In genomic region chr17:67032382-67032781, GRCh38 we compare ENCODE assay signal across 42 cellular contexts. TPM values are rescaled to one million over a fixed set of nuclear protein-coding genes. Genes with fewer than 3 reads are reported as not detected.
"Had no signal": no experiment of that assay in that cellular context is flagged by ENCODE, and none has a peak within 500 bp of the region (broad histone marks: within the 10 kb centered on the region; RNA-seq: fewer than 3 reads in every experiment).

No MANE protein-coding gene starts in this region.

- ATAC-seq: activated CD4-positive, alpha-beta T cell treated with anti-CD3 and anti-CD28 coated beads for 36 hours; activated CD4-positive, CD25-positive, alpha-beta regulatory T cell treated with anti-CD3 and anti-CD28 coated beads, Interleukin-2, amount 50 U/mL, for 24 hours; activated CD8-positive, alpha-beta memory T cell treated with anti-CD3 and anti-CD28 coated beads, Interleukin-2, amount 10 ng/mL, durations not matched to agents 7 days and 5 days; activated CD8-positive, alpha-beta T cell treated with anti-CD3 and anti-CD28 coated beads, Interleukin-2, amount 10 ng/mL, durations not matched to agents 7 days and 5 days; activated naive CD8-positive, alpha-beta T cell treated with anti-CD3 and anti-CD28 coated beads, Interleukin-2, amount 50 U/mL, for 24 hours; WTC11 had no signal

- H3K9me3 ChIP-seq: ascending aorta had no signal

- H3K4me1 ChIP-seq: ascending aorta had no signal

- H3K27me3 Mint-ChIP-seq: activated CD8-positive, alpha-beta memory T cell treated with anti-CD3 and anti-CD28 coated beads, Interleukin-2, amount 10 ng/mL, durations not matched to agents 7 days and 5 days; activated naive CD4-positive, alpha-beta T cell treated with anti-CD3 and anti-CD28 coated beads, Interleukin-2, amount 50 U/mL, for 24 hours; activated naive CD8-positive, alpha-beta T cell treated with anti-CD3 and anti-CD28 coated beads, Interleukin-2, amount 10 ng/mL, durations not matched to agents 7 days and 5 days; activated naive CD8-positive, alpha-beta T cell treated with anti-CD3 and anti-CD28 coated beads, Interleukin-2, amount 50 U/mL, for 24 hours; brain had no signal

- H3K27ac Mint-ChIP-seq: activated CD4-positive, alpha-beta memory T cell treated with anti-CD3 and anti-CD28 coated beads, Interleukin-2, amount 10 ng/mL, durations not matched to agents 7 days and 5 days; activated CD4-positive, alpha-beta T cell treated with anti-CD3 and anti-CD28 coated beads for 36 hours; activated CD4-positive, alpha-beta T cell treated with anti-CD3 and anti-CD28 coated beads, Interleukin-2, amount 10 ng/mL, durations not matched to agents 7 days and 5 days; activated CD8-positive, alpha-beta memory T cell treated with anti-CD3 and anti-CD28 coated beads, Interleukin-2, amount 10 ng/mL, durations not matched to agents 7 days and 5 days; activated CD8-positive, alpha-beta T cell treated with anti-CD3 and anti-CD28 coated beads, Interleukin-2, amount 10 ng/mL, durations not matched to agents 7 days and 5 days; activated naive CD4-positive, alpha-beta T cell treated with anti-CD3 and anti-CD28 coated beads, Interleukin-2, amount 10 ng/mL, durations not matched to agents 7 days and 5 days; activated naive CD4-positive, alpha-beta T cell treated with anti-CD3 and anti-CD28 coated beads, Interleukin-2, amount 50 U/mL, for 24 hours; activated naive CD8-positive, alpha-beta T cell; activated naive CD8-positive, alpha-beta T cell treated with anti-CD3 and anti-CD28 coated beads, Interleukin-2, amount 10 ng/mL, durations not matched to agents 7 days and 5 days; activated naive CD8-positive, alpha-beta T cell treated with anti-CD3 and anti-CD28 coated beads, Interleukin-2, amount 50 U/mL, for 24 hours; activated T-cell treated with anti-CD3 and anti-CD28 coated beads, Interleukin-2, amount 50 U/mL, for 24 hours; activated T-helper 2 cell treated with anti-CD3 and anti-CD28 coated beads, Interferon-gamma antibody, Interleukin-2, Interleukin-4, amounts not matched to agents 10 μg/mL and 5 μg/mL and 100 μg/mL, durations not matched to agents 14 hours and 24 hours and 36 hours; T-helper 1 cell treated with Interleukin-12 subunit alpha and Interleukin-12 subunit beta and Interleukin-4 antibody, amounts not matched to agents 30 μg/mL and 1 μg/mL, for 36 hours; T-helper 2 cell treated with Interferon-gamma antibody and Interleukin-4, amounts not matched to agents 5 μg/mL and 100 μg/mL, for 36 hours; WTC11 had no signal

- H3K4me3 Mint-ChIP-seq: activated CD4-positive, alpha-beta memory T cell treated with anti-CD3 and anti-CD28 coated beads, Interleukin-2, amount 10 ng/mL, durations not matched to agents 7 days and 5 days; activated CD4-positive, alpha-beta T cell treated with anti-CD3 and anti-CD28 coated beads for 36 hours; activated CD4-positive, alpha-beta T cell treated with anti-CD3 and anti-CD28 coated beads, Interleukin-2, amount 10 ng/mL, durations not matched to agents 7 days and 5 days; activated CD8-positive, alpha-beta memory T cell treated with anti-CD3 and anti-CD28 coated beads, Interleukin-2, amount 10 ng/mL, durations not matched to agents 7 days and 5 days; activated CD8-positive, alpha-beta T cell treated with anti-CD3 and anti-CD28 coated beads, Interleukin-2, amount 10 ng/mL, durations not matched to agents 7 days and 5 days; activated naive CD4-positive, alpha-beta T cell treated with anti-CD3 and anti-CD28 coated beads, Interleukin-2, amount 10 ng/mL, durations not matched to agents 7 days and 5 days; activated naive CD4-positive, alpha-beta T cell treated with anti-CD3 and anti-CD28 coated beads, Interleukin-2, amount 50 U/mL, for 24 hours; activated naive CD8-positive, alpha-beta T cell; activated naive CD8-positive, alpha-beta T cell treated with anti-CD3 and anti-CD28 coated beads, Interleukin-2, amount 10 ng/mL, durations not matched to agents 7 days and 5 days; activated naive CD8-positive, alpha-beta T cell treated with anti-CD3 and anti-CD28 coated beads, Interleukin-2, amount 50 U/mL, for 24 hours; activated T-cell treated with anti-CD3 and anti-CD28 coated beads, Interleukin-2, amount 50 U/mL, for 24 hours; brain; central memory CD8-positive, alpha-beta T cell; T-helper 1 cell treated with Interleukin-12 subunit alpha and Interleukin-12 subunit beta and Interleukin-4 antibody, amounts not matched to agents 30 μg/mL and 1 μg/mL, for 36 hours; T-helper 2 cell treated with Interferon-gamma antibody and Interleukin-4, amounts not matched to agents 5 μg/mL and 100 μg/mL, for 36 hours; WTC11 had no signal

- H3K4me1 Mint-ChIP-seq: activated CD4-positive, alpha-beta T cell treated with anti-CD3 and anti-CD28 coated beads, Interleukin-2, amount 10 ng/mL, durations not matched to agents 7 days and 5 days; activated naive CD4-positive, alpha-beta T cell treated with anti-CD3 and anti-CD28 coated beads, Interleukin-2, amount 10 ng/mL, durations not matched to agents 7 days and 5 days; activated naive CD4-positive, alpha-beta T cell treated with anti-CD3 and anti-CD28 coated beads, Interleukin-2, amount 50 U/mL, for 24 hours; activated naive CD8-positive, alpha-beta T cell treated with anti-CD3 and anti-CD28 coated beads, Interleukin-2, amount 10 ng/mL, durations not matched to agents 7 days and 5 days; brain; central memory CD8-positive, alpha-beta T cell; WTC11 had no signal

- H3K27ac ChIP-seq: ascending aorta, cardiac muscle cell, WERI-Rb-1 had no signal

- FAIRE-seq: bronchial epithelial cell, TTC549 had no signal

- H3K4me3 ChIP-seq: ascending aorta, cardiac muscle cell had no signal

- H3K36me3 Mint-ChIP-seq: activated CD8-positive, alpha-beta memory T cell treated with anti-CD3 and anti-CD28 coated beads, Interleukin-2, amount 10 ng/mL, durations not matched to agents 7 days and 5 days; activated naive CD4-positive, alpha-beta T cell treated with anti-CD3 and anti-CD28 coated beads, Interleukin-2, amount 10 ng/mL, durations not matched to agents 7 days and 5 days; activated naive CD4-positive, alpha-beta T cell treated with anti-CD3 and anti-CD28 coated beads, Interleukin-2, amount 50 U/mL, for 24 hours; activated naive CD8-positive, alpha-beta T cell; WTC11 had no signal

- H3K27me3 ChIP-seq: ascending aorta, cardiac muscle cell had no signal

- H3K9me3 Mint-ChIP-seq: activated CD4-positive, alpha-beta memory T cell treated with anti-CD3 and anti-CD28 coated beads, Interleukin-2, amount 10 ng/mL, durations not matched to agents 7 days and 5 days; activated CD4-positive, alpha-beta T cell treated with anti-CD3 and anti-CD28 coated beads, Interleukin-2, amount 10 ng/mL, durations not matched to agents 7 days and 5 days; activated naive CD4-positive, alpha-beta T cell treated with anti-CD3 and anti-CD28 coated beads, Interleukin-2, amount 10 ng/mL, durations not matched to agents 7 days and 5 days; activated naive CD4-positive, alpha-beta T cell treated with anti-CD3 and anti-CD28 coated beads, Interleukin-2, amount 50 U/mL, for 24 hours; activated naive CD8-positive, alpha-beta T cell treated with anti-CD3 and anti-CD28 coated beads, Interleukin-2, amount 50 U/mL, for 24 hours; activated T-cell treated with anti-CD3 and anti-CD28 coated beads, Interleukin-2, amount 50 U/mL, for 24 hours; activated T-helper 2 cell treated with anti-CD3 and anti-CD28 coated beads, Interferon-gamma antibody, Interleukin-2, Interleukin-4, amounts not matched to agents 10 μg/mL and 5 μg/mL and 100 μg/mL, durations not matched to agents 14 hours and 24 hours and 36 hours; central memory CD8-positive, alpha-beta T cell; T-helper 1 cell treated with Interleukin-12 subunit alpha and Interleukin-12 subunit beta and Interleukin-4 antibody, amounts not matched to agents 30 μg/mL and 1 μg/mL, for 36 hours; T-helper 2 cell treated with Interferon-gamma antibody and Interleukin-4, amounts not matched to agents 5 μg/mL and 100 μg/mL, for 36 hours had no signal

- DNase-seq: activated CD4-positive, alpha-beta memory T cell treated with anti-CD3 and anti-CD28 coated beads, Interleukin-2, amount 10 ng/mL, durations not matched to agents 7 days and 5 days; activated CD4-positive, alpha-beta T cell treated with anti-CD3 and anti-CD28 coated beads for 1 hour; activated CD4-positive, alpha-beta T cell treated with anti-CD3 and anti-CD28 coated beads for 36 hours; activated CD4-positive, alpha-beta T cell treated with anti-CD3 and anti-CD28 coated beads for 48 hours; activated CD4-positive, alpha-beta T cell treated with anti-CD3 and anti-CD28 coated beads, Interleukin-2, amount 10 ng/mL, durations not matched to agents 7 days and 5 days; activated CD4-positive, alpha-beta T cell treated with anti-CD3 and anti-CD28 coated beads, Interleukin-2, amount 50 U/mL, for 48 hours; activated CD4-positive, CD25-positive, alpha-beta regulatory T cell; activated CD8-positive, alpha-beta memory T cell treated with anti-CD3 and anti-CD28 coated beads for 24 hours; activated CD8-positive, alpha-beta memory T cell treated with anti-CD3 and anti-CD28 coated beads, Interleukin-2, amount 10 ng/mL, durations not matched to agents 7 days and 5 days; activated CD8-positive, alpha-beta memory T cell treated with anti-CD3 and anti-CD28 coated beads, Interleukin-2, amount 50 U/mL, for 48 hours; activated CD8-positive, alpha-beta T cell treated with anti-CD3 and anti-CD28 coated beads, Interleukin-2, amount 10 ng/mL, durations not matched to agents 7 days and 5 days; activated effector memory CD4-positive, alpha-beta T cell treated with Interleukin-2 at 50 U/mL for 16 hours; activated gamma-delta T cell; activated naive CD4-positive, alpha-beta T cell treated with anti-CD3 and anti-CD28 coated beads, Interleukin-2, amount 10 ng/mL, durations not matched to agents 7 days and 5 days; activated naive CD4-positive, alpha-beta T cell treated with Interleukin-2 at 50 U/mL for 16 hours; activated naive CD8-positive, alpha-beta T cell treated with anti-CD3 and anti-CD28 coated beads, Interleukin-2, amount 10 ng/mL, durations not matched to agents 7 days and 5 days; activated naive CD8-positive, alpha-beta T cell treated with anti-CD3 and anti-CD28 coated beads, Interleukin-2, amount 50 U/mL, for 24 hours; activated T-cell treated with anti-CD3 and anti-CD28 coated beads, Interleukin-2, amount 50 U/mL, for 24 hours; activated T-cell treated with anti-CD3 and anti-CD28 coated beads, Interleukin-2, amount 50 U/mL, for 48 hours; amygdala; anterior cingulate cortex; caudate nucleus; cerebellar nuclear complex; T-helper 1 cell; T-helper 2 cell; T-helper 9 cell; WERI-Rb-1 had no signal

- H3K36me3 ChIP-seq: ascending aorta, cardiac muscle cell, WERI-Rb-1 had no signal

RNA-seq across cellular contexts. Expression of gene CACNG1, which starts 12.0 kb away (rescaled TPM):
- total RNA-seq: activated CD4-positive, alpha-beta memory T cell treated with anti-CD3 and anti-CD28 coated beads, Interleukin-2, amount 10 ng/mL, durations not matched to agents 7 days and 5 days; activated CD4-positive, alpha-beta T cell treated with anti-CD3 and anti-CD28 coated beads for 36 hours; activated CD4-positive, alpha-beta T cell treated with anti-CD3 and anti-CD28 coated beads, Interleukin-2, amount 10 ng/mL, durations not matched to agents 7 days and 5 days; activated CD8-positive, alpha-beta memory T cell treated with anti-CD3 and anti-CD28 coated beads, Interleukin-2, amount 10 ng/mL, durations not matched to agents 7 days and 5 days; activated CD8-positive, alpha-beta T cell treated with anti-CD3 and anti-CD28 coated beads, Interleukin-2, amount 10 ng/mL, durations not matched to agents 7 days and 5 days; activated naive CD8-positive, alpha-beta T cell treated with anti-CD3 and anti-CD28 coated beads, Interleukin-2, amount 10 ng/mL, durations not matched to agents 7 days and 5 days; activated T-helper 2 cell treated with anti-CD3 and anti-CD28 coated beads, Interferon-gamma antibody, Interleukin-2, Interleukin-4, amounts not matched to agents 10 μg/mL and 5 μg/mL and 100 μg/mL, durations not matched to agents 14 hours and 24 hours and 36 hours; ascending aorta; bronchial epithelial cell; cardiac muscle cell; chondrocyte; WTC11 had no signal
- polyA plus RNA-seq: adipose tissue, cardiac muscle cell had no signal
